Comparison of ENCODE assay signal across 1 cellular context in genomic region chr12:131687346-131688125, GRCh38.
TF ChIP-seq lines count a peak whose summit lies in the region.

No MANE protein-coding gene starts in this region.

TF ChIP-seq in H1, 55 proteins besides CTCF, POLR2A, EP300 and RAD21 (continued from another document):
- TF ChIP-seq E2F6 (IDR thresholded peaks at IDR 0.05): peak; percentile 59
